23 cellular contexts compared by ENCODE assay signal in genomic region chr22:23377767-23378166, GRCh38.
"Had no signal": no experiment of that assay in that cellular context is flagged by ENCODE, and none has a peak within 500 bp of the region (broad histone marks: within the 10 kb centered on the region; RNA-seq: fewer than 3 reads in every experiment).

No MANE protein-coding gene starts in this region.

- H3K36me3 ChIP-seq: esophagus squamous epithelium, gastrocnemius medialis, heart right ventricle, left lung, lower lobe of right lung had no signal

- H3K9me3 ChIP-seq: esophagus squamous epithelium, gastrocnemius medialis, heart right ventricle, left lung, lower lobe of right lung had no signal

- DNase-seq: dermis blood vessel endothelial cell; dorsolateral prefrontal cortex; effector CD4-positive, alpha-beta T cell; effector memory CD4-positive, alpha-beta T cell; erythroblast; esophagus squamous epithelium; foreskin fibroblast; foreskin melanocyte; gastrocnemius medialis; glutamatergic neuron; head of caudate nucleus; heart right ventricle; hippocampal formation; left cardiac atrium; left lung; left ventricle myocardium superior; lower lobe of right lung; mesenchymal stem cell; midbrain; naive thymus-derived CD4-positive, alpha-beta T cell had no signal

- H3K4me3 Mint-ChIP-seq: naive thymus-derived CD4-positive, alpha-beta T cell had no signal

- H3K36me3 Mint-ChIP-seq: naive thymus-derived CD4-positive, alpha-beta T cell had no signal

- H3K9me3 Mint-ChIP-seq: naive thymus-derived CD4-positive, alpha-beta T cell had no signal

- H3K27ac ChIP-seq: coronary artery, dorsolateral prefrontal cortex, epithelial cell of prostate, esophagus squamous epithelium, gastrocnemius medialis, heart right ventricle, left lung, lower lobe of right lung had no signal

- H3K4me1 Mint-ChIP-seq: naive thymus-derived CD4-positive, alpha-beta T cell had no signal

- H3K4me1 ChIP-seq: esophagus squamous epithelium, gastrocnemius medialis, heart right ventricle, left lung, lower lobe of right lung had no signal

- H3K4me3 ChIP-seq: coronary artery, dorsolateral prefrontal cortex, esophagus squamous epithelium, gastrocnemius medialis, heart right ventricle, left lung, lower lobe of right lung had no signal

- ATAC-seq: esophagus mucosa; gastrocnemius medialis; heart right ventricle; left cardiac atrium; left lung; left ventricle myocardium superior; lower lobe of right lung; naive thymus-derived CD4-positive, alpha-beta T cell had no signal

- H3K27me3 ChIP-seq: dorsolateral prefrontal cortex, gastrocnemius medialis, left lung had no signal

- H3K27ac Mint-ChIP-seq: naive thymus-derived CD4-positive, alpha-beta T cell had no signal
